29 cellular contexts compared by ENCODE assay signal in genomic region chr18:3425450-3425849, GRCh38.
"Had no signal": no experiment of that assay in that cellular context is flagged by ENCODE, and none has a peak within 500 bp of the region (broad histone marks: within the 10 kb centered on the region; RNA-seq: fewer than 3 reads in every experiment).

No MANE protein-coding gene starts in this region.

- H3K9me3 Mint-ChIP-seq: activated CD4-positive, alpha-beta T cell treated with anti-CD3 and anti-CD28 coated beads, Interleukin-2, amount 10 ng/mL, durations not matched to agents 24 days and 14 days; brain had no signal

- H3K27me3 Mint-ChIP-seq: activated CD4-positive, alpha-beta T cell treated with anti-CD3 and anti-CD28 coated beads, Interleukin-2, amount 10 ng/mL, durations not matched to agents 24 days and 14 days; activated CD8-positive, alpha-beta memory T cell treated with anti-CD3 and anti-CD28 coated beads, Interleukin-2, amount 10 ng/mL, durations not matched to agents 7 days and 5 days; activated naive CD8-positive, alpha-beta T cell; activated T-cell treated with anti-CD3 and anti-CD28 coated beads, Interleukin-2, amount 50 U/mL, for 24 hours; brain had no signal

- H3K4me1 Mint-ChIP-seq: activated CD4-positive, alpha-beta T cell treated with anti-CD3 and anti-CD28 coated beads, Interleukin-2, amount 10 ng/mL, durations not matched to agents 24 days and 14 days; activated CD8-positive, alpha-beta memory T cell treated with anti-CD3 and anti-CD28 coated beads, Interleukin-2, amount 10 ng/mL, durations not matched to agents 7 days and 5 days; brain had no signal

- H3K27ac Mint-ChIP-seq: activated CD4-positive, alpha-beta T cell treated with anti-CD3 and anti-CD28 coated beads, Interleukin-2, amount 10 ng/mL, durations not matched to agents 24 days and 14 days; activated CD8-positive, alpha-beta memory T cell treated with anti-CD3 and anti-CD28 coated beads, Interleukin-2, amount 10 ng/mL, durations not matched to agents 7 days and 5 days; activated naive CD4-positive, alpha-beta T cell treated with anti-CD3 and anti-CD28 coated beads for 36 hours; activated naive CD8-positive, alpha-beta T cell; activated T-cell treated with anti-CD3 and anti-CD28 coated beads, Interleukin-2, amount 50 U/mL, for 24 hours; brain had no signal

- H3K9ac ChIP-seq: KMS-11, SK-N-SH had no signal

- DNase-seq: activated CD4-positive, alpha-beta T cell treated with anti-CD3 and anti-CD28 coated beads for 1 hour; activated CD4-positive, alpha-beta T cell treated with anti-CD3 and anti-CD28 coated beads, Interleukin-2, amount 10 ng/mL, durations not matched to agents 24 days and 14 days; activated CD4-positive, alpha-beta T cell treated with anti-CD3 and anti-CD28 coated beads, Interleukin-2, amount 50 U/mL, for 48 hours; activated CD8-positive, alpha-beta memory T cell treated with anti-CD3 and anti-CD28 coated beads, Interleukin-2, amount 10 ng/mL, durations not matched to agents 7 days and 5 days; activated effector memory CD4-positive, alpha-beta T cell treated with anti-CD3 and anti-CD28 coated beads, Interleukin-2, amount 50 U/mL, for 16 hours; activated naive CD4-positive, alpha-beta T cell treated with anti-CD3 and anti-CD28 coated beads for 36 hours; activated T-cell treated with anti-CD3 and anti-CD28 coated beads, Interleukin-2, amount 50 U/mL, for 24 hours; amygdala; NCI-H1092; NCI-H1417; NCI-H1694; NCI-H2029; NCI-H2107; NCI-H2171 treated with DMSO at 0.1 percent for 48 hours; NCI-H226; NCI-H510A; NCI-H526 treated with DMSO at 0.1 percent for 48 hours; NCI-H82; OCI-M1; Peyer's patch; Right ventricle myocardium superior; SJCRH30; SK-N-SH; T-helper 1 cell had no signal

- H3K4me3 ChIP-seq: Peyer's patch, SJCRH30 had no signal

- H3K4me3 Mint-ChIP-seq: activated CD4-positive, alpha-beta T cell treated with anti-CD3 and anti-CD28 coated beads, Interleukin-2, amount 10 ng/mL, durations not matched to agents 24 days and 14 days; activated CD8-positive, alpha-beta memory T cell treated with anti-CD3 and anti-CD28 coated beads, Interleukin-2, amount 10 ng/mL, durations not matched to agents 7 days and 5 days; activated naive CD4-positive, alpha-beta T cell treated with anti-CD3 and anti-CD28 coated beads for 36 hours; activated naive CD8-positive, alpha-beta T cell; activated T-cell treated with anti-CD3 and anti-CD28 coated beads, Interleukin-2, amount 50 U/mL, for 24 hours; brain had no signal

- H3K9me3 ChIP-seq: Peyer's patch, SK-N-SH had no signal

- H3K36me3 ChIP-seq: Peyer's patch, SJCRH30 had no signal

- H3K27ac ChIP-seq: KMS-11, Peyer's patch, RWPE1, SJCRH30 had no signal

- H3K27me3 ChIP-seq: Peyer's patch, SJCRH30 had no signal

- H3K9me2 ChIP-seq: SK-N-SH had no signal

- H3K4me2 ChIP-seq: KMS-11, SK-N-SH had no signal

- H3K36me3 Mint-ChIP-seq: activated CD8-positive, alpha-beta memory T cell treated with anti-CD3 and anti-CD28 coated beads, Interleukin-2, amount 10 ng/mL, durations not matched to agents 7 days and 5 days; activated naive CD8-positive, alpha-beta T cell; brain had no signal

- ATAC-seq: activated CD8-positive, alpha-beta memory T cell treated with anti-CD3 and anti-CD28 coated beads, Interleukin-2, amount 10 ng/mL, durations not matched to agents 7 days and 5 days had no signal

- FAIRE-seq: astrocyte had no signal

- H3K4me1 ChIP-seq: Peyer's patch, SJCRH30 had no signal
